1 cellular context compared by ENCODE assay signal in the genomic region with DNA sequence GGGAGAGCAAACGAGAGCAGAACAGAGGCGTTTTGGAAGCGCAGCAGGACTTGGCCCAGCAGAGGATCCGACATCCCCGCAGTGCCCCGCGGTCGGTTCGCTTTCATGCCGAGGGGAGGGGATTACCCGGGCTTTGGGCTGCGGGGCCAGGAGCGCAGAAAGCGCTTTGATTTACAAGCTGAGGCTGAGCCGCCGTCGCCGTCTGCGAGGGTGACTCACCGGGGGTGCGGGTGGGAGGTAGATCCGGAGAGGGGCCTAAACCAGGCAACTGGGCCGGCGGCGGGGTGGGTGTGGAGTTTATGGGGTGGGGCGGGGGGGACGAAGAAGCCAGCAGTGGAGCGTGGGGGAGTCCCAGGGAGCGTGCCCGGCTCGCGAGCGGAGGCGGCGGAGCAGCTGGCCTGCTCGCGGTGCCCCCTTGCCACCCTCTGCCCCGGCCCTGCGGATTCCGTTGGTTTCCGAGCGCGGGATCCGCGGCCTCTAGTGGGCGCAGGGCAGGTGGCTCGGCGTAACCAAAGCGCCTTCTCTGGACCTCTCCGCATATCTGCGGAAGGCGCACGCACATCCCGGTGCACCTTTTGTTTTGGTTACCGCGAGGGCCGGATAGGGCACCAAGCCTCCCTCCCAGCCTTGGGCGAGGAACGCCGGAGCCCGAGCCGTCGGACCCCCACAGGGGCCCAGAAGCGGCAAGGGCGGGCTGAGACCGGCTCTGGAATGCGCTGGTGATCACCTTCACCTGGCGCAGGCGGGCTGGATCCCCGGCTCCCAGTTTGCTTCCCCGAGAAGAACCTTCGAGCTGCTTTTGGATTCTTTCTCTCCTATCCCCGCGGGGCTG.
A peak's percentile ranks its signal among the peaks of the same experiment; 100 is the strongest.
TF ChIP-seq lines count a peak whose summit lies in the region.

No MANE protein-coding gene starts in this region.

TF ChIP-seq in A549, 52 proteins besides CTCF, POLR2A, EP300 and RAD21 (continued from another document):
- TF ChIP-seq, protein P1, sequence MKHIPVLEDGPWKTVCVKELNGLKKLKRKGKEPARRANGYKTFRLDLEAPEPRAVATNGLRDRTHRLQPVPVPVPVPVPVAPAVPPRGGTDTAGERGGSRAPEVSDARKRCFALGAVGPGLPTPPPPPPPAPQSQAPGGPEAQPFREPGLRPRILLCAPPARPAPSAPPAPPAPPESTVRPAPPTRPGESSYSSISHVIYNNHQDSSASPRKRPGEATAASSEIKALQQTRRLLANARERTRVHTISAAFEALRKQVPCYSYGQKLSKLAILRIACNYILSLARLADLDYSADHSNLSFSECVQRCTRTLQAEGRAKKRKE (CRISPR knock-in tag; IDR thresholded peaks at IDR 0.05; ENCODE audit: low read depth), result no peak
- TF ChIP-seq POLR2AphosphoS2 (conservative IDR thresholded peaks at IDR 0.05; ENCODE audit: low read length) (no peak), HOXB5 (CRISPR knock-in tag; IDR thresholded peaks at IDR 0.05) (no peak), CEBPB (IDR thresholded peaks at IDR 0.05) (no peak), CHD2 (IDR thresholded peaks at IDR 0.05; ENCODE audit: low read length, partially characterized antibody) (no peak), BHLHE40 (IDR thresholded peaks at IDR 0.05; ENCODE audit: low read depth, low read length) (no peak), CHD4 (IDR thresholded peaks at IDR 0.05; ENCODE audit: borderline replicate concordance) (no peak), ZC3H11A (IDR thresholded peaks at IDR 0.05) (no peak), KDM5A (IDR thresholded peaks at IDR 0.05) (no peak)
- TF ChIP-seq, protein P2, sequence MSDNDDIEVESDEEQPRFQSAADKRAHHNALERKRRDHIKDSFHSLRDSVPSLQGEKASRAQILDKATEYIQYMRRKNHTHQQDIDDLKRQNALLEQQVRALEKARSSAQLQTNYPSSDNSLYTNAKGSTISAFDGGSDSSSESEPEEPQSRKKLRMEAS (IDR thresholded peaks at IDR 0.05), result peak; percentile 29; the same call in 1 of the 2 replicates
